Comparison of ENCODE assay signal across 8 cellular contexts in genomic region chr19:45251452-45252354, GRCh38. TPM values are rescaled to one million over a fixed set of nuclear protein-coding genes. Genes with fewer than 3 reads are reported as not detected.
DNase-seq lines count a peak whose midpoint lies in the region; ATAC-seq and TF ChIP-seq lines count a peak whose summit lies in the region.

No MANE protein-coding gene starts in this region.

- intact Hi-C loops in activated CD8-positive, alpha-beta T cell treated with anti-CD3 and anti-CD28 coated beads for 36 hours (cut with micrococcal nuclease) = no loop called here

- POLR2A ChIA-PET in activated CD8-positive, alpha-beta T cell treated with anti-CD3 and anti-CD28 coated beads for 36 hours (lab: Charles Lee) = interaction anchor here (0.6 to 1.1 kb wide), 2 partner anchors 88 to 134 kb away, joined by 3 to 4 read pairs; no protein-coding TSS in a partner anchor

- no peaks in the 10 kb centered on the region for H3K27me3 Mint-ChIP-seq in activated CD8-positive, alpha-beta T cell treated with anti-CD3 and anti-CD28 coated beads for 36 hours
- H3K27me3 Mint-ChIP-seq in progenitor cell of endocrine pancreas = peaks cover 7% of the 10 kb centered on the region

- CTCF ChIA-PET in activated CD8-positive, alpha-beta T cell treated with anti-CD3 and anti-CD28 coated beads for 36 hours (lab: Charles Lee) = no interaction called here

- peak; percentile 29 for ATAC-seq in activated CD8-positive, alpha-beta T cell treated with anti-CD3 and anti-CD28 coated beads for 36 hours
- no peak for ATAC-seq in GM18502 (IDR thresholded peaks at IDR 0.05; ENCODE audit: poor library complexity, unreplicated experiment)
- no peak for ATAC-seq in HG03196 (IDR thresholded peaks at IDR 0.05; ENCODE audit: unreplicated experiment)

- H3K4me3 ChIP-seq in fibroblast of villous mesenchyme (ENCODE audit: low read depth, low read length) = peak overlapping the region; percentile 89

- H3K27ac Mint-ChIP-seq in activated CD8-positive, alpha-beta T cell treated with anti-CD3 and anti-CD28 coated beads for 36 hours = no peak overlapping the region
- peak overlapping the region; percentile 88 for H3K27ac Mint-ChIP-seq in progenitor cell of endocrine pancreas

- H3K4me3 Mint-ChIP-seq in activated CD8-positive, alpha-beta T cell treated with anti-CD3 and anti-CD28 coated beads for 36 hours = peak overlapping the region; percentile 79
- peak overlapping the region; percentile 82 for H3K4me3 Mint-ChIP-seq in progenitor cell of endocrine pancreas (ENCODE audit: low read depth)

- no peaks in the 10 kb centered on the region for H3K36me3 Mint-ChIP-seq in activated CD8-positive, alpha-beta T cell treated with anti-CD3 and anti-CD28 coated beads for 36 hours (ENCODE audit: low read depth)
- H3K36me3 Mint-ChIP-seq in progenitor cell of endocrine pancreas (ENCODE audit: insufficient read depth) = no peaks in the 10 kb centered on the region

- TF ChIP-seq CTCF in activated CD8-positive, alpha-beta T cell treated with anti-CD3 and anti-CD28 coated beads for 36 hours (IDR thresholded peaks at IDR 0.05) = no peak
- TF ChIP-seq CTCF in fibroblast of villous mesenchyme (IDR thresholded peaks at IDR 0.05; ENCODE audit: insufficient read depth, low read depth, low read length) (peak; percentile 5), progenitor cell of endocrine pancreas (IDR thresholded peaks at IDR 0.05; ENCODE audit: unreplicated experiment) (no peak)

- DNase-seq in activated CD4-positive, CD25-positive, alpha-beta regulatory T cell treated with anti-CD3 and anti-CD28 coated beads, Interleukin-2, amount 50 U/mL, for 72 hours = peak; percentile 42
- DNase-seq in activated CD4-positive, CD25-positive, alpha-beta regulatory T cell (lab: John Stamatoyannopoulos, UW) = no peak
- DNase-seq in activated CD8-positive, alpha-beta T cell treated with anti-CD3 and anti-CD28 coated beads for 36 hours = peak; percentile 31
- DNase-seq in fibroblast of villous mesenchyme (ENCODE audit: low read depth) (peak; percentile 16), progenitor cell of endocrine pancreas (ENCODE audit: low spot score, unreplicated experiment) (peak; percentile 23), MV-4-11 (lab: John Stamatoyannopoulos, UW) (no peak)

- peaks cover 30% of the 10 kb centered on the region for H3K4me1 Mint-ChIP-seq in activated CD8-positive, alpha-beta T cell treated with anti-CD3 and anti-CD28 coated beads for 36 hours (ENCODE audit: low read depth)
- peaks cover 17% of the 10 kb centered on the region for H3K4me1 Mint-ChIP-seq in progenitor cell of endocrine pancreas (ENCODE audit: low read depth)

- no peaks in the 10 kb centered on the region for H3K9me3 Mint-ChIP-seq in activated CD8-positive, alpha-beta T cell treated with anti-CD3 and anti-CD28 coated beads for 36 hours
- H3K9me3 Mint-ChIP-seq in progenitor cell of endocrine pancreas (ENCODE audit: low read depth) = no peaks in the 10 kb centered on the region

RNA-seq across cellular contexts. Expression of gene MARK4, which starts 0.6 kb away (rescaled TPM):
- total RNA-seq in activated CD8-positive, alpha-beta T cell treated with anti-CD3 and anti-CD28 coated beads for 36 hours = 10 to 100 TPM; 18.5 to 19.9 TPM
- total RNA-seq in fibroblast of villous mesenchyme (14.2 and 16.8 TPM in 2 replicates), progenitor cell of endocrine pancreas (57.5 and 60.4 TPM in 2 replicates)

RNA-seq across cellular contexts. Expression of gene EXOC3L2, which starts 6.5 kb away (rescaled TPM):
- not detected for total RNA-seq in activated CD8-positive, alpha-beta T cell treated with anti-CD3 and anti-CD28 coated beads for 36 hours
- total RNA-seq in fibroblast of villous mesenchyme (not detected in 2 replicates), progenitor cell of endocrine pancreas (not detected in 2 replicates)

Comparison
In these comparisons a context has a peak if more than half of its experiments do, and no peak if none do; other contexts are left out.
1. DNase-seq: peak in activated CD4-positive, CD25-positive, alpha-beta regulatory T cell treated with anti-CD3 and anti-CD28 coated beads, Interleukin-2, amount 50 U/mL, for 72 hours (single experiment), activated CD8-positive, alpha-beta T cell treated with anti-CD3 and anti-CD28 coated beads for 36 hours (single experiment), fibroblast of villous mesenchyme (single experiment) and progenitor cell of endocrine pancreas (single experiment); none in activated CD4-positive, CD25-positive, alpha-beta regulatory T cell (0 of 4) and MV-4-11 (single experiment).